ENCODE assay signal across 16 cellular contexts in the genomic region with DNA sequence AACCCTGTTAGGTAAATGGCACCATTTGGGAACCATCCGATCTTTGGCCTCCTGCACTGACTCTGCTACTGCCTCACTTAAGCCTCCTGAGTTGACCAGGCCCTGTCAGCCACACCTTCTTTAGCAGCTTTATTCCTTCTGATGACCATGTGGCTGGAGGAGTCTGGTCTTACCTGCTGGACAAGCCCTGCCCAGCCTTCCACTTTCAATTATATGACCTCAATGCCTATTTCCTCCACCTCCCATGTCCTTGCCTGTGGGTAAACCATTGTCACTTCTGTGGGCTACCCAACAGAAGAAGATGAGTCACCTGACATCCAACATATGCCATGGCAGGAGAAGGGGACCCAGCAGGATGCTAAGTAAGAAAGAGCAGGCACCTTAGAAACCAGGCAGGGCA.
DNase-seq lines count a peak whose midpoint lies in the region; ATAC-seq and TF ChIP-seq lines count a peak whose summit lies in the region.
"Had no signal": no experiment of that assay in that cellular context is flagged by ENCODE, and none has a peak within 500 bp of the region (broad histone marks: within the 10 kb centered on the region; RNA-seq: fewer than 3 reads in every experiment).

No MANE protein-coding gene starts in this region.

- H3K4me3 ChIP-seq in RWPE2 (ENCODE audit: severe bottlenecking) = no peak overlapping the region
- H3K4me3 ChIP-seq in mesendoderm (ENCODE audit: low read length) = no peak overlapping the region
- H3K4me3 ChIP-seq in SK-N-SH (ENCODE audit: low read depth in 2 of 2, low read length in 1 of 2) = no peak overlapping the region
- H3K4me3 ChIP-seq: K562 had no signal

- peak overlapping the region; percentile 81 for H3K27ac ChIP-seq in RWPE2 (ENCODE audit: poor library complexity, severe bottlenecking)
- H3K27ac ChIP-seq in mesendoderm (ENCODE audit: low read depth, low read length) = no peak overlapping the region
- H3K27ac ChIP-seq in SK-N-SH (ENCODE audit: low read depth in 2 of 2, low read length in 1 of 2) = no peak overlapping the region

- no peak for TF ChIP-seq RAD21 in SK-N-SH (IDR thresholded peaks at IDR 0.05; ENCODE audit: low read length)

- H3K23ac ChIP-seq in mesendoderm (ENCODE audit: low read length) = peak overlapping the region; percentile 24

- no peaks in the 10 kb centered on the region for H3F3A ChIP-seq in SK-N-SH (replicated peaks; ENCODE audit: insufficient read depth)

- CTCF ChIA-PET in activated naive CD4-positive, alpha-beta T cell treated with anti-CD3 and anti-CD28 coated beads, Interleukin-2, amount 10 ng/mL, durations not matched to agents 7 days and 5 days (lab: Charles Lee) = no interaction called here
- CTCF ChIA-PET in SK-N-SH (lab: Yijun Ruan, JAX) = interaction anchor here (0.9 to 3.2 kb wide), 3 partner anchors 54 to 216 kb away, joined by 3 to 10 read pairs (median 8); no protein-coding TSS in a partner anchor

- no peaks in the 10 kb centered on the region for H3K79me1 ChIP-seq in mesendoderm (ENCODE audit: low read length)

- H2BK120ac ChIP-seq in mesendoderm (ENCODE audit: low read depth, low read length) = no peak overlapping the region

- H3K9me3 Mint-ChIP-seq in activated naive CD4-positive, alpha-beta T cell treated with anti-CD3 and anti-CD28 coated beads, Interleukin-2, amount 10 ng/mL, durations not matched to agents 7 days and 5 days = no peaks in the 10 kb centered on the region
- no peaks in the 10 kb centered on the region for H3K9me3 Mint-ChIP-seq in type B pancreatic cell
- H3K9me3 Mint-ChIP-seq: CD4-positive, alpha-beta T cell; H9 had no signal

- H3K56ac ChIP-seq in mesendoderm (ENCODE audit: low read length) = no peak overlapping the region

- H3K27me3 Mint-ChIP-seq in activated naive CD4-positive, alpha-beta T cell treated with anti-CD3 and anti-CD28 coated beads, Interleukin-2, amount 10 ng/mL, durations not matched to agents 7 days and 5 days = peaks cover 4% of the 10 kb centered on the region
- no peaks in the 10 kb centered on the region for H3K27me3 Mint-ChIP-seq in type B pancreatic cell

- H3K9ac ChIP-seq in mesendoderm (ENCODE audit: low read length) = no peak overlapping the region
- H3K9ac ChIP-seq in SK-N-SH = no peak overlapping the region

- H3K9me3 ChIP-seq in RWPE2 (ENCODE audit: severe bottlenecking) (no peaks in the 10 kb centered on the region), SK-N-SH (no peaks in the 10 kb centered on the region)

- H3K36me3 Mint-ChIP-seq in activated naive CD4-positive, alpha-beta T cell treated with anti-CD3 and anti-CD28 coated beads, Interleukin-2, amount 10 ng/mL, durations not matched to agents 7 days and 5 days = no peaks in the 10 kb centered on the region
- no peaks in the 10 kb centered on the region for H3K36me3 Mint-ChIP-seq in type B pancreatic cell

- H2BK15ac ChIP-seq in mesendoderm (replicated peaks; ENCODE audit: low read depth) = no peak overlapping the region

- H3K36me3 ChIP-seq in RWPE2 (ENCODE audit: low read depth) (no peaks in the 10 kb centered on the region), mesendoderm (ENCODE audit: control insufficient read depth, insufficient read depth, low read length) (no peaks in the 10 kb centered on the region), SK-N-SH (replicated peaks in 1 of 2; ENCODE audit: control insufficient read depth in 1 of 2, insufficient read depth in 2 of 2, low read length in 1 of 2) (no peaks in the 10 kb centered on the region)

- H3K27ac Mint-ChIP-seq in activated naive CD4-positive, alpha-beta T cell treated with anti-CD3 and anti-CD28 coated beads, Interleukin-2, amount 10 ng/mL, durations not matched to agents 7 days and 5 days = no peak overlapping the region
- no peak overlapping the region for H3K27ac Mint-ChIP-seq in type B pancreatic cell
- H3K27ac Mint-ChIP-seq: CD4-positive, alpha-beta T cell had no signal

- no peak overlapping the region for H2AK5ac ChIP-seq in mesendoderm (ENCODE audit: low read length)

- no peak overlapping the region for H3K18ac ChIP-seq in mesendoderm (ENCODE audit: low read length)

- DNase-seq in RWPE2 (ENCODE audit: low spot score) = no peak
- DNase-seq in mesendoderm = no peak
- DNase-seq in activated naive CD4-positive, alpha-beta T cell treated with anti-CD3 and anti-CD28 coated beads, Interleukin-2, amount 10 ng/mL, durations not matched to agents 7 days and 5 days = no peak
- no peak for DNase-seq in SK-N-SH
- DNase-seq in type B pancreatic cell (ENCODE audit: extremely low spot score, unreplicated experiment) = no peak
- DNase-seq: ACHN; AML-193; CD4-positive, alpha-beta T cell; GF-D8; H9; NCI-H526; T-helper 2 cell had no signal

- H4K5ac ChIP-seq in mesendoderm (ENCODE audit: low read length) = no peak overlapping the region

- no peak overlapping the region for H3K4me3 Mint-ChIP-seq in activated naive CD4-positive, alpha-beta T cell treated with anti-CD3 and anti-CD28 coated beads, Interleukin-2, amount 10 ng/mL, durations not matched to agents 7 days and 5 days
- no peak overlapping the region for H3K4me3 Mint-ChIP-seq in type B pancreatic cell
- H3K4me3 Mint-ChIP-seq: CD4-positive, alpha-beta T cell; H9 had no signal

- peak; percentile 4 for ATAC-seq in GM18498 (IDR thresholded peaks at IDR 0.05; ENCODE audit: unreplicated experiment)
- ATAC-seq in HG02938 (IDR thresholded peaks at IDR 0.05; ENCODE audit: unreplicated experiment) = peak; percentile 7
- ATAC-seq in RWPE2 (ENCODE audit: low read depth) = no peak
- no peak for ATAC-seq in HG03354 (IDR thresholded peaks at IDR 0.05; ENCODE audit: poor library complexity, severe bottlenecking, unreplicated experiment)
- ATAC-seq: K562 had no signal

- H2AFZ ChIP-seq in SK-N-SH (ENCODE audit: low read depth) = no peak overlapping the region

- TF ChIP-seq CTCF in RWPE2 (IDR thresholded peaks at IDR 0.05; ENCODE audit: poor library complexity, severe bottlenecking) (no peak), SK-N-SH (IDR thresholded peaks at IDR 0.05) (no peak), type B pancreatic cell (conservative IDR thresholded peaks at IDR 0.05) (no peak)

- TF ChIP-seq EP300 in SK-N-SH (IDR thresholded peaks at IDR 0.05; ENCODE audit: borderline replicate concordance in 1 of 2, low read depth in 1 of 2, low read length in 1 of 2) = no peak

- no peaks in the 10 kb centered on the region for H3K79me2 ChIP-seq in mesendoderm (ENCODE audit: control insufficient read depth, insufficient read depth, low read length)
- no peaks in the 10 kb centered on the region for H3K79me2 ChIP-seq in SK-N-SH (ENCODE audit: insufficient read depth)

- H4K8ac ChIP-seq in mesendoderm (ENCODE audit: low read depth, low read length) = no peak overlapping the region

- no peak overlapping the region for H2BK5ac ChIP-seq in mesendoderm (ENCODE audit: low read length)

- no peak overlapping the region for H3K4ac ChIP-seq in mesendoderm (ENCODE audit: low read depth, low read length)

- WGBS in mesendoderm (ENCODE audit: extremely low coverage, insufficient coverage, low lambda C conversion rate) = no CpG with 5 or more reads among the region's 1 CpG
- WGBS in SK-N-SH (ENCODE audit: low lambda C conversion rate) = 71% methylated on average over 1 of the region's 1 CpG

- H3K4me1 ChIP-seq in RWPE2 (ENCODE audit: insufficient read depth, poor library complexity, severe bottlenecking) (peaks cover 55% of the 10 kb centered on the region), mesendoderm (ENCODE audit: control insufficient read depth, low read depth, low read length) (no peaks in the 10 kb centered on the region), SK-N-SH (ENCODE audit: control insufficient read depth in 1 of 2, insufficient read depth in 2 of 2, low read depth in 1 of 2, low read length in 1 of 2) (peaks cover 0 to 18% of the 10 kb centered on the region in 2 experiments; a peak in 2 of 4 replicates)

- no peak overlapping the region for H3K4me2 ChIP-seq in mesendoderm (ENCODE audit: low read length)
- no peak overlapping the region for H3K4me2 ChIP-seq in SK-N-SH

- H3K9me2 ChIP-seq in SK-N-SH = no peaks in the 10 kb centered on the region

- no peaks in the 10 kb centered on the region for H4K20me1 ChIP-seq in SK-N-SH (ENCODE audit: insufficient read depth)

- POLR2A ChIA-PET in SK-N-SH (lab: Yijun Ruan, JAX) = no interaction called here

- H3K27me3 ChIP-seq in RWPE2 (ENCODE audit: insufficient read depth, poor library complexity, severe bottlenecking) (no peaks in the 10 kb centered on the region), mesendoderm (ENCODE audit: insufficient read depth, low read length, poor library complexity) (no peaks in the 10 kb centered on the region), SK-N-SH (ENCODE audit: insufficient read depth) (no peaks in the 10 kb centered on the region)

- H3K4me1 Mint-ChIP-seq in activated naive CD4-positive, alpha-beta T cell treated with anti-CD3 and anti-CD28 coated beads, Interleukin-2, amount 10 ng/mL, durations not matched to agents 7 days and 5 days = no peaks in the 10 kb centered on the region
- peaks cover 13% of the 10 kb centered on the region for H3K4me1 Mint-ChIP-seq in type B pancreatic cell (ENCODE audit: unreplicated experiment)

TF ChIP-seq in SK-N-SH, 30 proteins besides CTCF, POLR2A, EP300 and RAD21 (continues in another document):
- TF ChIP-seq, protein P1, sequence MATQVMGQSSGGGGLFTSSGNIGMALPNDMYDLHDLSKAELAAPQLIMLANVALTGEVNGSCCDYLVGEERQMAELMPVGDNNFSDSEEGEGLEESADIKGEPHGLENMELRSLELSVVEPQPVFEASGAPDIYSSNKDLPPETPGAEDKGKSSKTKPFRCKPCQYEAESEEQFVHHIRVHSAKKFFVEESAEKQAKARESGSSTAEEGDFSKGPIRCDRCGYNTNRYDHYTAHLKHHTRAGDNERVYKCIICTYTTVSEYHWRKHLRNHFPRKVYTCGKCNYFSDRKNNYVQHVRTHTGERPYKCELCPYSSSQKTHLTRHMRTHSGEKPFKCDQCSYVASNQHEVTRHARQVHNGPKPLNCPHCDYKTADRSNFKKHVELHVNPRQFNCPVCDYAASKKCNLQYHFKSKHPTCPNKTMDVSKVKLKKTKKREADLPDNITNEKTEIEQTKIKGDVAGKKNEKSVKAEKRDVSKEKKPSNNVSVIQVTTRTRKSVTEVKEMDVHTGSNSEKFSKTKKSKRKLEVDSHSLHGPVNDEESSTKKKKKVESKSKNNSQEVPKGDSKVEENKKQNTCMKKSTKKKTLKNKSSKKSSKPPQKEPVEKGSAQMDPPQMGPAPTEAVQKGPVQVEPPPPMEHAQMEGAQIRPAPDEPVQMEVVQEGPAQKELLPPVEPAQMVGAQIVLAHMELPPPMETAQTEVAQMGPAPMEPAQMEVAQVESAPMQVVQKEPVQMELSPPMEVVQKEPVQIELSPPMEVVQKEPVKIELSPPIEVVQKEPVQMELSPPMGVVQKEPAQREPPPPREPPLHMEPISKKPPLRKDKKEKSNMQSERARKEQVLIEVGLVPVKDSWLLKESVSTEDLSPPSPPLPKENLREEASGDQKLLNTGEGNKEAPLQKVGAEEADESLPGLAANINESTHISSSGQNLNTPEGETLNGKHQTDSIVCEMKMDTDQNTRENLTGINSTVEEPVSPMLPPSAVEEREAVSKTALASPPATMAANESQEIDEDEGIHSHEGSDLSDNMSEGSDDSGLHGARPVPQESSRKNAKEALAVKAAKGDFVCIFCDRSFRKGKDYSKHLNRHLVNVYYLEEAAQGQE (IDR thresholded peaks at IDR 0.05; ENCODE audit: low read depth, low read length) = no peak

Comparison
In these comparisons a context has a peak if more than half of its experiments do, and no peak if none do; other contexts are left out.
1. ATAC-seq: peak in GM18498 (single experiment) and HG02938 (single experiment); none in RWPE2 (single experiment) and HG03354 (single experiment).